Comparison of ENCODE assay signal across 12 cellular contexts in the genomic region with DNA sequence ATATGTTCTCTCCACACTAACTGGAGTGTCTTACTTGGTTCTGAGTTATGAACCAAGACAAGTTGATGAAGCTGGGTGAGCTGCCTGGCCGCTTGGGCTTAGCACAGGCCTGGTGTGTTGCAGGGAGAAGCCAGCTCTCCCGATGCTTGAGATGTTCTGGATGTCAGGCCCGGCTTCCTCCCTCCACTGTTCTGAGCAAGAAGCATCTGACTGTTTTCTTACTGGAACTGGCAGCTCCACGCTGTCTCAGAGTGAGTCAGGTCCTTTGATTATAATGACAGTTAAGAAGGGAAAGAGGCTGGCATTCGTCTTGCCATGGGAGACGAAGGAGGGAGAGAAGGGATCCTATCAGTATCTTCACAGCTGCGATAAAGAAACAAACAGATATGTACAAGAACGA. TPM values are rescaled to one million over a fixed set of nuclear protein-coding genes. Genes with fewer than 3 reads are reported as not detected.
A peak's percentile ranks its signal among the peaks of the same experiment; 100 is the strongest.
DNase-seq lines count a peak whose midpoint lies in the region; ATAC-seq and TF ChIP-seq lines count a peak whose summit lies in the region.
"Had no signal": no experiment of that assay in that cellular context is flagged by ENCODE, and none has a peak within 500 bp of the region (broad histone marks: within the 10 kb centered on the region; RNA-seq: fewer than 3 reads in every experiment).

No MANE protein-coding gene starts in this region.

- no peaks in the 10 kb centered on the region for H3K36me3 ChIP-seq in colonic mucosa

- no peaks in the 10 kb centered on the region for H3K4me1 ChIP-seq in colonic mucosa

- H3K4me3 ChIP-seq in fibroblast of villous mesenchyme (ENCODE audit: low read depth, low read length) (no peak overlapping the region), colonic mucosa (no peak overlapping the region)
- H3K4me3 ChIP-seq: GM23338 had no signal

- H3K27me3 ChIP-seq in colonic mucosa, result no peaks in the 10 kb centered on the region

- TF ChIP-seq CTCF in fibroblast of villous mesenchyme (IDR thresholded peaks at IDR 0.05; ENCODE audit: insufficient read depth, low read depth, low read length) (no peak), colonic mucosa (IDR thresholded peaks at IDR 0.05) (no peak)

- H3K9ac ChIP-seq in colonic mucosa (ENCODE audit: low read depth in 2 of 2, low read length in 2 of 2), result no peak overlapping the region

- H3K9me3 ChIP-seq in colonic mucosa, result no peaks in the 10 kb centered on the region

- H3K27ac ChIP-seq in colonic mucosa, result no peak overlapping the region

- in situ Hi-C loops in G401 (cut with HindIII; ENCODE audit: low sequenced_read_pairs), result no loop called here

- DNase-seq in G401 (ENCODE audit: low spot score), result peak; percentile 38
- DNase-seq in amniotic stem cell (lab: John Stamatoyannopoulos, UW), result peak; percentile 21
- peak; percentile 73 for DNase-seq in fibroblast of villous mesenchyme (ENCODE audit: low read depth)
- no peak for DNase-seq in sciatic nerve (ENCODE audit: low spot score)
- DNase-seq in colonic mucosa, result no peak
- no peak for DNase-seq in activated CD4-positive, alpha-beta T cell treated with anti-CD3 and anti-CD28 coated beads, Interleukin-2, amount 50 U/mL, for 1 hour
- DNase-seq in SHP77 (lab: John Stamatoyannopoulos, UW), result no peak
- DNase-seq: activated naive CD8-positive, alpha-beta T cell treated with anti-CD3 and anti-CD28 coated beads, Interleukin-2, amount 50 U/mL, for 24 hours; CD4-positive, alpha-beta memory T cell; NCI-H1105 had no signal

- intact Hi-C loops in sciatic nerve (cut with DNase I) (loop anchor here (10.0 kb wide), 1 partner anchor 63 kb away; no protein-coding TSS in a partner anchor), colonic mucosa (cut with DNase I) (no loop called here)

- ATAC-seq in sciatic nerve (peak; percentile 61), HG03139 (IDR thresholded peaks at IDR 0.05; ENCODE audit: unreplicated experiment) (no peak)
- ATAC-seq: GM23338 had no signal

RNA-seq across cellular contexts. Expression of a gene that starts 46.5 kb away (rescaled TPM):
- total RNA-seq in G401 (2014; rRNA removed; shearing (Covaris generic)), result not detected in 2 replicates
- not detected in 2 replicates for total RNA-seq in fibroblast of villous mesenchyme
- 1.9 TPM for total RNA-seq in sciatic nerve
- not detected for total RNA-seq in colonic mucosa
- total RNA-seq: GM23338 had no signal

Comparison
In these comparisons a context has a peak if more than half of its experiments do, and no peak if none do; other contexts are left out.
1. DNase-seq: peak in G401 (single experiment), amniotic stem cell (single experiment) and fibroblast of villous mesenchyme (single experiment); none in sciatic nerve (single experiment), colonic mucosa (single experiment), activated CD4-positive, alpha-beta T cell treated with anti-CD3 and anti-CD28 coated beads, Interleukin-2, amount 50 U/mL, for 1 hour (single experiment) and SHP77 (0 of 2).